ENCODE assay signal across 16 cellular contexts in genomic region chr11:117107701-117108590, GRCh38. TPM values are rescaled to one million over a fixed set of nuclear protein-coding genes. Genes with fewer than 3 reads are reported as not detected.
DNase-seq lines count a peak whose midpoint lies in the region; ATAC-seq and TF ChIP-seq lines count a peak whose summit lies in the region.
"Had no signal": no experiment of that assay in that cellular context is flagged by ENCODE, and none has a peak within 500 bp of the region (broad histone marks: within the 10 kb centered on the region; RNA-seq: fewer than 3 reads in every experiment).

No MANE protein-coding gene starts in this region.

- H2AFZ ChIP-seq in OCI-LY7 (ENCODE audit: low read length): peak overlapping the region; percentile 17; the same call in 1 of the 2 replicates
- H2AFZ ChIP-seq in mesenchymal stem cell (ENCODE audit: low read depth, low read length): no peak overlapping the region

- no peaks in the 10 kb centered on the region for H3K9me2 ChIP-seq in OCI-LY7 (ENCODE audit: insufficient read depth, low read length)

- H3K4ac ChIP-seq in mesenchymal stem cell (ENCODE audit: low read depth in 1 of 2, low read length in 2 of 2): no peak overlapping the region

- H2BK15ac ChIP-seq in mesenchymal stem cell (ENCODE audit: low read depth, poor library complexity, severe bottlenecking): no peak overlapping the region

- no peak overlapping the region for H3K18ac ChIP-seq in mesenchymal stem cell (ENCODE audit: low read depth in 1 of 2, low read length in 2 of 2)

- ATAC-seq in GM21367 (IDR thresholded peaks at IDR 0.05; ENCODE audit: unreplicated experiment) (no peak), HG03520 (IDR thresholded peaks at IDR 0.05; ENCODE audit: unreplicated experiment) (no peak), HG02981 (IDR thresholded peaks at IDR 0.05; ENCODE audit: unreplicated experiment) (no peak)
- ATAC-seq: HCT116 had no signal

- no peak overlapping the region for H2BK120ac ChIP-seq in mesenchymal stem cell (ENCODE audit: low read depth, low read length)

- H3K4me1 ChIP-seq in OCI-LY7 (ENCODE audit: insufficient read depth, low read length, poor library complexity, severe bottlenecking): peaks cover 9% of the 10 kb centered on the region
- H3K4me1 ChIP-seq in mesenchymal stem cell (ENCODE audit: control insufficient read depth, insufficient read depth, low read depth, low read length): no peaks in the 10 kb centered on the region

- H3K36me3 ChIP-seq in OCI-LY7 (ENCODE audit: insufficient read depth, low read length) (no peaks in the 10 kb centered on the region), mesenchymal stem cell (ENCODE audit: control insufficient read depth in 1 of 2, insufficient read depth in 2 of 2, low read depth in 1 of 2, low read length in 2 of 2) (no peaks in the 10 kb centered on the region)

- no peak overlapping the region for H3K14ac ChIP-seq in mesenchymal stem cell (ENCODE audit: low read length in 2 of 2)

- H3K79me2 ChIP-seq in OCI-LY7 (ENCODE audit: insufficient read depth, low read depth, low read length): no peaks in the 10 kb centered on the region

- H3K27ac ChIP-seq in OCI-LY7 (ENCODE audit: low read depth, low read length, poor library complexity, severe bottlenecking) (no peak overlapping the region), mesenchymal stem cell (ENCODE audit: low read length, poor library complexity, severe bottlenecking) (no peak overlapping the region)
- H3K27ac ChIP-seq: SK-N-MC had no signal

- BruUV-seq in OCI-LY7 (replicated peaks; lab: Mats Ljungman, UMichigan): no TSS peak

- H3K4me2 ChIP-seq in OCI-LY7 (ENCODE audit: low read length): no peak overlapping the region
- H3K4me2 ChIP-seq in mesenchymal stem cell (ENCODE audit: low read length, poor library complexity, severe bottlenecking): no peak overlapping the region

- no peak overlapping the region for H3K4me3 ChIP-seq in OCI-LY7 (ENCODE audit: low read depth, low read length, poor library complexity, severe bottlenecking)
- H3K4me3 ChIP-seq in mesenchymal stem cell (ENCODE audit: insufficient read depth in 1 of 2, low read depth in 1 of 2, low read length in 2 of 2): no peak overlapping the region
- H3K4me3 ChIP-seq: SK-N-MC had no signal

- H3K9ac ChIP-seq in mesenchymal stem cell (ENCODE audit: low read length): no peak overlapping the region

- 63% methylated on average over 4 of the region's 5 CpGs for WGBS in mesenchymal stem cell

- H2BK12ac ChIP-seq in mesenchymal stem cell (ENCODE audit: low read length in 2 of 2): no peak overlapping the region

- H4K91ac ChIP-seq in mesenchymal stem cell (ENCODE audit: low read length): no peak overlapping the region

- no peak overlapping the region for H2BK5ac ChIP-seq in mesenchymal stem cell (ENCODE audit: low read depth, low read length, poor library complexity, severe bottlenecking)

- intact Hi-C loops in OCI-LY7 (cut with micrococcal nuclease; ENCODE audit: unreplicated experiment): no loop called here

- no peak for TF ChIP-seq CTCF in OCI-LY7 (conservative IDR thresholded peaks at IDR 0.05; ENCODE audit: low read length)

- H2AK5ac ChIP-seq in mesenchymal stem cell (ENCODE audit: low read length, severe bottlenecking): no peak overlapping the region

- CTCF ChIA-PET in OCI-LY7 (lab: Charles Lee; ENCODE audit: unreplicated experiment): no interaction called here

- H4K20me1 ChIP-seq in OCI-LY7 (ENCODE audit: insufficient read depth, low read length): no peaks in the 10 kb centered on the region

- no peaks in the 10 kb centered on the region for H3K79me1 ChIP-seq in mesenchymal stem cell (replicated peaks; ENCODE audit: low read length, poor library complexity, severe bottlenecking)

- no peaks in the 10 kb centered on the region for H3K9me3 ChIP-seq in OCI-LY7 (ENCODE audit: low read length)
- H3K9me3 ChIP-seq in mesenchymal stem cell (ENCODE audit: control insufficient read depth, low read length): no peaks in the 10 kb centered on the region

- no peak overlapping the region for H4K8ac ChIP-seq in mesenchymal stem cell (ENCODE audit: low read length)

- DNase-seq in ELR (ENCODE audit: low read depth): peak; percentile 20
- no peak for DNase-seq in OCI-LY7 (ENCODE audit: low spot score)
- peak; percentile 62 for DNase-seq in dedifferentiated amniotic fluid mesenchymal stem cell (ENCODE audit: extremely low spot score)
- peak; percentile 30 for DNase-seq in mesenchymal stem cell
- DNase-seq in T-helper 9 cell: no peak
- DNase-seq: COR-L47; Kasumi-1; NCI-H1417 treated with DMSO at 0.1 percent for 48 hours; NCI-H2029 treated with DMSO at 0.1 percent for 48 hours; NCI-H524; NK-92 treated with Interleukin-12 subunit alpha and Interleukin-12 subunit beta, amount 100 ng/mL, for 24 hours had no signal

- POLR2A ChIA-PET in OCI-LY7 (lab: Charles Lee): no interaction called here

- H3K27me3 ChIP-seq in mesenchymal stem cell (ENCODE audit: control insufficient read depth in 1 of 2, insufficient read depth in 1 of 2, low read length in 2 of 2): no peaks in the 10 kb centered on the region

- no peak overlapping the region for H3K23ac ChIP-seq in mesenchymal stem cell (ENCODE audit: low read length in 2 of 2)

RNA-seq across cellular contexts. Expression of gene SIK3, which starts 9.7 kb away (rescaled TPM):
- total RNA-seq in OCI-LY7 (2014; rRNA removed; shearing (Covaris generic)): 29.3 and 37.2 TPM in 2 replicates
- 72.9 and 78.6 TPM in 2 replicates for total RNA-seq in OCI-LY7 (2022)
- 8.4 TPM for polyA plus RNA-seq in mesenchymal stem cell (2013, experiment 1 of 2)
- polyA plus RNA-seq in mesenchymal stem cell (2013, experiment 2 of 2): 8.2 TPM

RNA-seq across cellular contexts. Expression of gene PAFAH1B2, which starts 36.1 kb away (rescaled TPM):
- 62.8 and 65.3 TPM in 2 replicates for total RNA-seq in OCI-LY7 (2014; rRNA removed; shearing (Covaris generic))
- total RNA-seq in OCI-LY7 (2022): 59.9 and 60.2 TPM in 2 replicates
- 44.5 TPM for polyA plus RNA-seq in mesenchymal stem cell (2013, experiment 1 of 2)
- polyA plus RNA-seq in mesenchymal stem cell (2013, experiment 2 of 2): 45.9 TPM

Comparison
In these comparisons a context has a peak if more than half of its experiments do, and no peak if none do; other contexts are left out.
1. DNase-seq: peak in ELR (single experiment), dedifferentiated amniotic fluid mesenchymal stem cell (single experiment) and mesenchymal stem cell (single experiment); none in OCI-LY7 (single experiment) and T-helper 9 cell (single experiment).